ENCODE assay signal across 8 cellular contexts in genomic region chr18:5627756-5628511, GRCh38.
A peak's percentile ranks its signal among the peaks of the same experiment; 100 is the strongest.
DNase-seq lines count a peak whose midpoint lies in the region; ATAC-seq, FAIRE-seq and TF ChIP-seq lines count a peak whose summit lies in the region.

No MANE protein-coding gene starts in this region.

- TF ChIP-seq POLR2A in adrenal gland (IDR thresholded peaks at IDR 0.05), result no peak
- no peak for TF ChIP-seq POLR2A in stomach (IDR thresholded peaks at IDR 0.05)
- TF ChIP-seq POLR2A in H54 (IDR thresholded peaks at IDR 0.05; ENCODE audit: low read depth, low read length), result no peak

- intact Hi-C loops in adrenal gland (cut with DNase I) (loop anchor here in 1 of 2 donors (10.0 kb wide), 1 partner anchor 63 kb away; no protein-coding TSS in a partner anchor), left colon (cut with DNase I, micrococcal nuclease) (no loop called here), stomach (cut with DNase I; ENCODE audit: low total_unique reads) (no loop called here)

- no peak for FAIRE-seq in H54 (lab: Jason Lieb, UNC)

- 5 to 17% (median 12%) methylated on average over 21 to 29 of the region's 29 CpGs for WGBS in adrenal gland, 4 donors
- 11 to 25% (median 15%) methylated on average over 23 to 29 of the region's 29 CpGs for WGBS in stomach, 5 donors

- DNase-seq in NCI-H510A treated with DMSO at 0.1 percent for 48 hours (lab: John Stamatoyannopoulos, UW) (peak; percentile 38), NCI-H510A (lab: John Stamatoyannopoulos, UW) (no peak), adrenal gland (no peak), left colon (peak; percentile 38 to 86), stomach (no peak), H54 (ENCODE audit: insufficient read length, low spot score) (no peak)
- no peak for DNase-seq in stimulated activated CD4-positive, alpha-beta T cell treated with anti-CD3 and anti-CD28 coated beads, Interleukin-12 subunit alpha, Interleukin-12 subunit beta, amount 100 ng/mL, for 4 hours

- H3K4me3 ChIP-seq in adrenal gland, result peak overlapping the region; percentile 55 to 88 (median 70)
- peak overlapping the region; percentile 59 to 88 (median 62) for H3K4me3 ChIP-seq in stomach

- ATAC-seq in left colon (peak; percentile 37), GM21447 (IDR thresholded peaks at IDR 0.05; ENCODE audit: unreplicated experiment) (no peak)

- H3K27me3 ChIP-seq in adrenal gland (no peaks in the 10 kb centered on the region), stomach (peaks cover 0 to 79% (median 34%) of the 10 kb centered on the region in 3 donors)

- H3K27ac ChIP-seq in adrenal gland (peak overlapping the region in 4 of 5 donors; percentile 3 to 90 (median 80)), stomach (peak overlapping the region; percentile 34 to 80 (median 74))

- TF ChIP-seq CTCF in adrenal gland (IDR thresholded peaks at IDR 0.05), result no peak
- no peak for TF ChIP-seq CTCF in stomach (IDR thresholded peaks at IDR 0.05)

- H3K36me3 ChIP-seq in adrenal gland (replicated peaks in 1 of 2) (no peaks in the 10 kb centered on the region), stomach (no peaks in the 10 kb centered on the region)

- no peak for TF ChIP-seq EP300 in stomach (IDR thresholded peaks at IDR 0.05)

- H3K4me1 ChIP-seq in adrenal gland (replicated peaks in 1 of 2) (peaks cover 6 to 11% of the 10 kb centered on the region in 2 donors), stomach (peaks cover 18 to 36% (median 30%) of the 10 kb centered on the region in 4 donors)

- H3K9me3 ChIP-seq in adrenal gland (replicated peaks in 1 of 3) (no peaks in the 10 kb centered on the region), stomach (no peaks in the 10 kb centered on the region)

Comparison
In these comparisons a context has a peak if more than half of its experiments do, and no peak if none do; other contexts are left out.
1. DNase-seq: peak in NCI-H510A treated with DMSO at 0.1 percent for 48 hours (single experiment) and left colon (2 of 2); none in NCI-H510A (single experiment), adrenal gland (0 of 7), stomach (single experiment), H54 (single experiment) and stimulated activated CD4-positive, alpha-beta T cell treated with anti-CD3 and anti-CD28 coated beads, Interleukin-12 subunit alpha, Interleukin-12 subunit beta, amount 100 ng/mL, for 4 hours (single experiment).